9 cellular contexts compared by ENCODE assay signal in the genomic region with DNA sequence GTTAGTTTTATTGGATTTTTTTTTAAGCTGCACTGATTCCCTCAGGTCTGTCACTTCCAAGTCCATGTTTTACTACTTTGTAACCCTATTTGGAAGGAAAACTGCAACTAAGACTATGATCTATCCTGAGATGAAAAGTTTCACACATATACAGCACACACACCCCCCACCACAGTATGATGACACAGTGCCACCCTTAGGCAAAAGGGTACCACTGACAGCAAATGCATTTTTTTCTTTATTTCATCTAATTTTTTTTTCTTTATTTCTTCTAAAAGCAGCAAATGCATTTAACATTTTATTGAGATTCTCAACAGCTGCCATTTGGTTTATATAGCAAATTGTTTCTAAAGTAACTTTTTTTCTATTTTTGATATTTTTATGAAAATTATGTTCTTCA. TPM values are rescaled to one million over a fixed set of nuclear protein-coding genes. Genes with fewer than 3 reads are reported as not detected.
DNase-seq lines count a peak whose midpoint lies in the region; ATAC-seq and TF ChIP-seq lines count a peak whose summit lies in the region.
"Had no signal": no experiment of that assay in that cellular context is flagged by ENCODE, and none has a peak within 500 bp of the region (broad histone marks: within the 10 kb centered on the region; RNA-seq: fewer than 3 reads in every experiment).

No MANE protein-coding gene starts in this region.

- no peaks in the 10 kb centered on the region; the same call in 1 of the 2 replicates for H3F3A ChIP-seq in OCI-LY1 (ENCODE audit: insufficient read depth, low read length)

- no peak overlapping the region for H3K14ac ChIP-seq in mesenchymal stem cell (ENCODE audit: low read length in 2 of 2)

- H4K8ac ChIP-seq in mesenchymal stem cell (ENCODE audit: low read length) = no peak overlapping the region

- H2BK12ac ChIP-seq in mesenchymal stem cell (ENCODE audit: low read length in 2 of 2) = no peak overlapping the region

- no peak for ATAC-seq in GM21576 (IDR thresholded peaks at IDR 0.05; ENCODE audit: unreplicated experiment)

- no peak overlapping the region for H3K4me2 ChIP-seq in OCI-LY1 (ENCODE audit: low read length)
- no peak overlapping the region for H3K4me2 ChIP-seq in mesenchymal stem cell (ENCODE audit: low read length, poor library complexity, severe bottlenecking)

- no peak overlapping the region for H2AK5ac ChIP-seq in mesenchymal stem cell (ENCODE audit: low read length, severe bottlenecking)

- H2BK5ac ChIP-seq in mesenchymal stem cell (ENCODE audit: low read depth, low read length, poor library complexity, severe bottlenecking) = no peak overlapping the region

- no peaks in the 10 kb centered on the region for H3K9me2 ChIP-seq in OCI-LY1 (ENCODE audit: low read depth, low read length)

- no peak overlapping the region for H4K91ac ChIP-seq in mesenchymal stem cell (ENCODE audit: low read length)

- DNase-seq in GM03348 (ENCODE audit: low spot score) (peak; percentile 31), astrocyte of the spinal cord (ENCODE audit: low read depth, low spot score) (peak; percentile 42), mesenchymal stem cell (peak; percentile 24), NCI-H1436 treated with DMSO at 0.1 percent for 48 hours (lab: John Stamatoyannopoulos, UW) (no peak), GM19238 (ENCODE audit: insufficient read length, low spot score) (no peak)

- no peak overlapping the region for H3K18ac ChIP-seq in mesenchymal stem cell (ENCODE audit: low read depth in 1 of 2, low read length in 2 of 2)

- H3K27ac ChIP-seq in 22Rv1 (no peak overlapping the region), OCI-LY1 (ENCODE audit: low read depth, low read length, poor library complexity, severe bottlenecking) (no peak overlapping the region), mesenchymal stem cell (ENCODE audit: low read length, poor library complexity, severe bottlenecking) (no peak overlapping the region)
- H3K27ac ChIP-seq: thoracic aorta had no signal

- H4K20me1 ChIP-seq in OCI-LY1 (ENCODE audit: insufficient read depth, low read length) = no peaks in the 10 kb centered on the region

- no peaks in the 10 kb centered on the region for H3K79me1 ChIP-seq in mesenchymal stem cell (replicated peaks; ENCODE audit: low read length, poor library complexity, severe bottlenecking)

- no peak overlapping the region for H2BK120ac ChIP-seq in mesenchymal stem cell (ENCODE audit: low read depth, low read length)

- no peaks in the 10 kb centered on the region for H3K36me3 ChIP-seq in OCI-LY1 (ENCODE audit: insufficient read depth, low read length)
- H3K36me3 ChIP-seq in mesenchymal stem cell (ENCODE audit: control insufficient read depth in 1 of 2, insufficient read depth in 2 of 2, low read depth in 1 of 2, low read length in 2 of 2) = no peaks in the 10 kb centered on the region
- H3K36me3 ChIP-seq: thoracic aorta had no signal

- H3K9ac ChIP-seq in OCI-LY1 (ENCODE audit: low read length) = no peak overlapping the region
- peak overlapping the region; percentile 58 for H3K9ac ChIP-seq in mesenchymal stem cell (ENCODE audit: low read length)

- H3K27me3 ChIP-seq in OCI-LY1 (ENCODE audit: insufficient read depth, low read length) (no peaks in the 10 kb centered on the region), mesenchymal stem cell (ENCODE audit: control insufficient read depth in 1 of 2, insufficient read depth in 1 of 2, low read length in 2 of 2) (no peaks in the 10 kb centered on the region)

- H3K9me3 ChIP-seq in OCI-LY1 (ENCODE audit: low read length) = no peaks in the 10 kb centered on the region
- H3K9me3 ChIP-seq in mesenchymal stem cell (ENCODE audit: control insufficient read depth, low read length) = no peaks in the 10 kb centered on the region
- H3K9me3 ChIP-seq: thoracic aorta had no signal

- H3K4me3 ChIP-seq in OCI-LY1 (ENCODE audit: low read depth, low read length, poor library complexity, severe bottlenecking) = no peak overlapping the region
- no peak overlapping the region for H3K4me3 ChIP-seq in astrocyte of the spinal cord (ENCODE audit: low read depth, low read length)
- no peak overlapping the region for H3K4me3 ChIP-seq in mesenchymal stem cell (ENCODE audit: insufficient read depth in 1 of 2, low read depth in 1 of 2, low read length in 2 of 2)
- H3K4me3 ChIP-seq: thoracic aorta had no signal

- no peak overlapping the region for H2BK15ac ChIP-seq in mesenchymal stem cell (ENCODE audit: low read depth, poor library complexity, severe bottlenecking)

- no peak overlapping the region for H3K23ac ChIP-seq in mesenchymal stem cell (ENCODE audit: low read length in 2 of 2)

- no peaks in the 10 kb centered on the region for H3K79me2 ChIP-seq in OCI-LY1 (ENCODE audit: insufficient read depth, low read length)

- H3K4me1 ChIP-seq in OCI-LY1 (ENCODE audit: insufficient read depth, low read length, severe bottlenecking) (peaks cover 8% of the 10 kb centered on the region), mesenchymal stem cell (ENCODE audit: control insufficient read depth, insufficient read depth, low read depth, low read length) (no peaks in the 10 kb centered on the region)

- no peak overlapping the region for H3K4ac ChIP-seq in mesenchymal stem cell (ENCODE audit: low read depth in 1 of 2, low read length in 2 of 2)

- in situ Hi-C loops in astrocyte of the spinal cord (cut with HindIII; ENCODE audit: low sequenced_read_pairs) = no loop called here

- TF ChIP-seq CTCF in 22Rv1 (IDR thresholded peaks at IDR 0.05) (peak; percentile 49), OCI-LY1 (IDR thresholded peaks at IDR 0.05; ENCODE audit: low read length) (peak; percentile 78), astrocyte of the spinal cord (IDR thresholded peaks at IDR 0.05; ENCODE audit: low read depth, low read length) (peak; percentile 56)

- no peak overlapping the region for H2AFZ ChIP-seq in OCI-LY1 (ENCODE audit: low read length)
- H2AFZ ChIP-seq in mesenchymal stem cell (ENCODE audit: low read depth, low read length) = no peak overlapping the region

RNA-seq across cellular contexts. Expression of gene NGRN, which starts 21.2 kb away (rescaled TPM):
- polyA plus RNA-seq in mesenchymal stem cell (2013, experiment 1 of 2) = 59.1 TPM
- 58.8 TPM for polyA plus RNA-seq in mesenchymal stem cell (2013, experiment 2 of 2)

RNA-seq across cellular contexts. Expression of gene TTLL13, which starts 37.3 kb away (rescaled TPM):
- polyA plus RNA-seq in mesenchymal stem cell (2013, experiment 1 of 2) = 0.04 TPM
- polyA plus RNA-seq in mesenchymal stem cell (2013, experiment 2 of 2) = 0.11 TPM

RNA-seq across cellular contexts. Expression of gene GDPGP1, which starts 52.7 kb away (rescaled TPM):
- 1.1 TPM for polyA plus RNA-seq in mesenchymal stem cell (2013, experiment 1 of 2)
- 1.0 TPM for polyA plus RNA-seq in mesenchymal stem cell (2013, experiment 2 of 2)

RNA-seq across cellular contexts. Expression of gene CIB1, which starts 52.9 kb away (rescaled TPM):
- polyA plus RNA-seq in mesenchymal stem cell (2013, experiment 1 of 2) = 90.2 TPM
- 93.4 TPM for polyA plus RNA-seq in mesenchymal stem cell (2013, experiment 2 of 2)

Comparison
In these comparisons a context has a peak if more than half of its experiments do, and no peak if none do; other contexts are left out.
1. DNase-seq: peak in GM03348 (single experiment), astrocyte of the spinal cord (single experiment) and mesenchymal stem cell (single experiment); none in NCI-H1436 treated with DMSO at 0.1 percent for 48 hours (single experiment) and GM19238 (single experiment).
2. Peak in every context shown above with its lines, with median percentiles within 50 percentile points of each other: CTCF ChIP-seq.